ENCODE assay signal across 17 cellular contexts in genomic region chr10:88541116-88541626, GRCh38. TPM values are rescaled to one million over a fixed set of nuclear protein-coding genes. Genes with fewer than 3 reads are reported as not detected.
A peak's percentile ranks its signal among the peaks of the same experiment; 100 is the strongest.
DNase-seq lines count a peak whose midpoint lies in the region; ATAC-seq and TF ChIP-seq lines count a peak whose summit lies in the region.
"Had no signal": no experiment of that assay in that cellular context is flagged by ENCODE, and none has a peak within 500 bp of the region (broad histone marks: within the 10 kb centered on the region; RNA-seq: fewer than 3 reads in every experiment).

No MANE protein-coding gene starts in this region.

- TF ChIP-seq POLR2A in esophagus squamous epithelium (IDR thresholded peaks at IDR 0.05) = no peak

- H3K27ac ChIP-seq in RWPE2 (ENCODE audit: poor library complexity, severe bottlenecking) (peak overlapping the region; percentile 46), esophagus squamous epithelium (peak overlapping the region; percentile 65 to 82 (median 73))

- intact Hi-C loops in esophagus squamous epithelium (cut with DNase I) = no loop called here

- H3K27me3 ChIP-seq in RWPE2 (ENCODE audit: insufficient read depth, poor library complexity, severe bottlenecking) (no peaks in the 10 kb centered on the region), esophagus squamous epithelium (no peaks in the 10 kb centered on the region), BE2C (no peaks in the 10 kb centered on the region)

- no peak overlapping the region for H3K4me3 ChIP-seq in RWPE2 (ENCODE audit: severe bottlenecking)
- no peak overlapping the region for H3K4me3 ChIP-seq in esophagus squamous epithelium
- no peak overlapping the region for H3K4me3 ChIP-seq in BE2C (ENCODE audit: low read depth, low read length)
- H3K4me3 ChIP-seq: skin epidermis had no signal

- no peak for TF ChIP-seq CTCF in RWPE2 (IDR thresholded peaks at IDR 0.05; ENCODE audit: poor library complexity, severe bottlenecking)
- TF ChIP-seq CTCF in esophagus squamous epithelium (IDR thresholded peaks at IDR 0.05) = no peak
- no peak for TF ChIP-seq CTCF in BE2C (IDR thresholded peaks at IDR 0.05; ENCODE audit: low read depth, low read length)

- no peak for DNase-seq in RWPE2 (ENCODE audit: low spot score)
- DNase-seq in esophagus squamous epithelium (lab: John Stamatoyannopoulos, UW) = no peak
- no peak for DNase-seq in left lobe of liver (ENCODE audit: low spot score)
- peak; percentile 46 for DNase-seq in smooth muscle cell of the brain vasculature (ENCODE audit: low read depth, low spot score)
- no peak for DNase-seq in NCI-H510A (lab: John Stamatoyannopoulos, UW)
- no peak for DNase-seq in HCEC 1CT
- DNase-seq in cerebellum (ENCODE audit: low spot score) = no peak
- DNase-seq in BE2C = no peak
- DNase-seq: activated CD8-positive, alpha-beta memory T cell treated with anti-CD3 and anti-CD28 coated beads, Interleukin-2, amount 50 U/mL, for 4 hours; cortex of kidney; naive thymus-derived CD8-positive, alpha-beta T cell; NCI-H1105 treated with DMSO at 0.1 percent for 48 hours; NCI-H446 had no signal

- WGBS in esophagus squamous epithelium, 2 donors = 26 to 34% methylated on average over 5 of the region's 5 CpGs

- H3K9me3 ChIP-seq in RWPE2 (ENCODE audit: severe bottlenecking) (no peaks in the 10 kb centered on the region), esophagus squamous epithelium (no peaks in the 10 kb centered on the region), BE2C (no peaks in the 10 kb centered on the region)

- peaks cover 21% of the 10 kb centered on the region for H3K4me1 ChIP-seq in RWPE2 (ENCODE audit: insufficient read depth, poor library complexity, severe bottlenecking)
- peaks cover 0 to 35% (median 10%) of the 10 kb centered on the region in 3 donors for H3K4me1 ChIP-seq in esophagus squamous epithelium
- H3K4me1 ChIP-seq in BE2C = no peaks in the 10 kb centered on the region; the same call in 1 of the 2 replicates

- H3K36me3 ChIP-seq in RWPE2 (ENCODE audit: low read depth) (no peaks in the 10 kb centered on the region), esophagus squamous epithelium (no peaks in the 10 kb centered on the region), BE2C (no peaks in the 10 kb centered on the region)

- ATAC-seq in RWPE2 (ENCODE audit: low read depth) (peak; percentile 74), left lobe of liver (peak; percentile 76)
- ATAC-seq: naive thymus-derived CD8-positive, alpha-beta T cell had no signal

RNA-seq across cellular contexts. Expression of gene RNLS, which starts 41.9 kb away (rescaled TPM):
- total RNA-seq in esophagus squamous epithelium = 10 to 100 TPM in 2 of 4 donors, 1 to 10 TPM in 2; 7.9 to 13.5 (median 10.5) TPM
- 10.1 TPM for total RNA-seq in left lobe of liver
- total RNA-seq in cerebellum = 11.4 TPM
- 5.1 TPM for polyA plus RNA-seq in BE2C (2012; ENCODE audit: insufficient read depth, insufficient read length, low read depth)
- total RNA-seq: OCI-LY7 had no signal

RNA-seq across cellular contexts. Expression of gene LIPJ, which starts 45.4 kb away (rescaled TPM):
- under 1 TPM in 1 of 4 donors, not detected in 3; 0.19 TPM for total RNA-seq in esophagus squamous epithelium
- 0.08 TPM for total RNA-seq in left lobe of liver
- 1.00 TPM for total RNA-seq in cerebellum
- polyA plus RNA-seq in BE2C (2012; ENCODE audit: insufficient read depth, insufficient read length, low read depth) = 0.29 TPM
- total RNA-seq: H1 had no signal
- polyA plus RNA-seq: H1; IgD-negative memory B cell; naive thymus-derived CD8-positive, alpha-beta T cell had no signal
